In the genomic region with DNA sequence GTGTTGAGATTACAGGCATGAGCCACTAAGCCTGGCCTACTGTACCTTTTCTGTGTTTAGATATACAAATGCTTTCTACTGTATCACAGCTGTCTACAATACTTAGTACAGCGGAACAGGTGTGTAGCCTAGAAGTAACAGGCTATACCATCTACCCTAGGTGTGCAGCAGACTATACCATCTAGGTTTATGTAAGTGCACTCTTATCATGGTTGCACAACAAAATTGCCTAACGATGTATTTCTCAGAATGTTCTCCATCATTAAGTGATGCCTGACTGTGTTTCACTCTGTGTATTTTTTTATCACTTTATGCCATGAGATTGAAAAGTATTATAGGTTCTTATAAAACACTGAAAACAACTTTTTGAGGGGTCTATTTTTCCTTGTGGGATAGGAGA, we compare ENCODE assay signal across 23 cellular contexts.
"Had no signal": no experiment of that assay in that cellular context is flagged by ENCODE, and none has a peak within 500 bp of the region (broad histone marks: within the 10 kb centered on the region; RNA-seq: fewer than 3 reads in every experiment).

No MANE protein-coding gene starts in this region.

- H3K27ac Mint-ChIP-seq: effector memory CD8-positive, alpha-beta T cell; naive thymus-derived CD4-positive, alpha-beta T cell; nephron; neural progenitor cell; progenitor cell of endocrine pancreas; stimulated activated naive B cell treated with anti-CD40 and anti-IgM and Interleukin-4, amounts not matched to agents 10 μg/mL and 1 μg/mL and 100 μg/mL, for 72 hours; stimulated activated naive CD8-positive, alpha-beta T cell treated with anti-CD3 and anti-CD28 coated beads, Interleukin-15, Interleukin-2, amounts not matched to agents 100 ng/mL and 50 ng/mL, for 24 hours had no signal

- H3K36me3 Mint-ChIP-seq: neural progenitor cell; stimulated activated naive B cell treated with anti-CD40 and anti-IgM and Interleukin-4, amounts not matched to agents 10 μg/mL and 1 μg/mL and 100 μg/mL, for 72 hours had no signal

- H3K4me1 Mint-ChIP-seq: neural progenitor cell had no signal

- ATAC-seq: effector memory CD8-positive, alpha-beta T cell; heart right ventricle; left cardiac atrium; left lung; naive thymus-derived CD4-positive, alpha-beta T cell; stimulated activated naive B cell treated with anti-CD40 and anti-IgM and Interleukin-4, amounts not matched to agents 10 μg/mL and 1 μg/mL and 100 μg/mL, for 72 hours had no signal

- H3K27me3 Mint-ChIP-seq: naive thymus-derived CD4-positive, alpha-beta T cell; progenitor cell of endocrine pancreas; stimulated activated naive B cell treated with anti-CD40 and anti-IgM and Interleukin-4, amounts not matched to agents 10 μg/mL and 1 μg/mL and 100 μg/mL, for 72 hours; stimulated activated naive CD8-positive, alpha-beta T cell treated with anti-CD3 and anti-CD28 coated beads, Interleukin-15, Interleukin-2, amounts not matched to agents 100 ng/mL and 50 ng/mL, for 24 hours had no signal

- H3K4me3 Mint-ChIP-seq: effector memory CD8-positive, alpha-beta T cell; naive thymus-derived CD4-positive, alpha-beta T cell; nephron; neural progenitor cell; stimulated activated naive B cell treated with anti-CD40 and anti-IgM and Interleukin-4, amounts not matched to agents 10 μg/mL and 1 μg/mL and 100 μg/mL, for 72 hours; stimulated activated naive CD8-positive, alpha-beta T cell treated with anti-CD3 and anti-CD28 coated beads, Interleukin-15, Interleukin-2, amounts not matched to agents 100 ng/mL and 50 ng/mL, for 24 hours had no signal

- H3K9me3 Mint-ChIP-seq: effector memory CD8-positive, alpha-beta T cell; stimulated activated naive CD8-positive, alpha-beta T cell treated with anti-CD3 and anti-CD28 coated beads, Interleukin-15, Interleukin-2, amounts not matched to agents 100 ng/mL and 50 ng/mL, for 24 hours had no signal

- DNase-seq: cortex of kidney; effector memory CD8-positive, alpha-beta T cell; erythroblast; esophagus squamous epithelium; foreskin melanocyte; glutamatergic neuron; heart right ventricle; hippocampal formation; left cardiac atrium; left lung; mesendoderm; midbrain; naive thymus-derived CD4-positive, alpha-beta T cell; sigmoid colon; spleen; stimulated activated CD4-positive, alpha-beta T cell treated with anti-CD3 and anti-CD28 coated beads, Interleukin-4, amount 100 ng/mL, for 4 hours; stimulated activated naive B cell treated with anti-CD40 and anti-IgM and Interleukin-4, amounts not matched to agents 10 μg/mL and 1 μg/mL and 100 μg/mL, for 72 hours; upper lobe of left lung; uterus had no signal
